1 cellular context compared by ENCODE assay signal in the genomic region with DNA sequence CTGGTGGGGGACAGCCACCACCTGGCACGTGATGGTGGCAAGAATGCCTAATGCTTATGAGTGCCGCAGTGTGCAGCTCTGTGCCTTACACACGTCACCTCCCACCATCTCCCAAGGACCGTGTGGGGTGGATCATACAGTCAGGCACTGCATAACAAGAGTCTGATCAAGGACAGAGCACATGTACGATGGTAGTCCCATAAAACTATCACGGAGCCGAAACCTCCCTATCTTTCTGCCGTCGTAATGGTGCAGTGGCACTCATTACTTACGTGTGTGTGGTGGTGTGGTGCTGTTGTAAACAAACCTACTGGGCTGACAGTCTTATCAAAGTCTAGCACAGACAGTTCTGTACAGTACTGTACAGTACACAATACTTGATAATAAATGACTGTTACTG.
TF ChIP-seq lines count a peak whose summit lies in the region.

No MANE protein-coding gene starts in this region.

TF ChIP-seq in IMR-90, 13 proteins besides CTCF, POLR2A, EP300 and RAD21:
- TF ChIP-seq NFE2L2 (IDR thresholded peaks at IDR 0.05; ENCODE audit: low read depth, low read length) (no peak), MAFK (IDR thresholded peaks at IDR 0.05; ENCODE audit: low read depth, low read length) (no peak), MXI1 (IDR thresholded peaks at IDR 0.05; ENCODE audit: borderline replicate concordance, low read depth, low read length) (no peak), FOS (IDR thresholded peaks at IDR 0.05; ENCODE audit: low read depth, low read length) (no peak), CEBPB (IDR thresholded peaks at IDR 0.05; ENCODE audit: low read depth, low read length) (no peak), CHD1 (IDR thresholded peaks at IDR 0.05; ENCODE audit: low read depth, low read length) (no peak), RFX5 (IDR thresholded peaks at IDR 0.05; ENCODE audit: low read depth, low read length) (no peak), SMC3 (IDR thresholded peaks at IDR 0.05; ENCODE audit: low read depth, low read length) (no peak), MAZ (IDR thresholded peaks at IDR 0.05; ENCODE audit: borderline replicate concordance, low read depth, low read length) (no peak), RCOR1 (IDR thresholded peaks at IDR 0.05; ENCODE audit: insufficient replicate concordance, low read length) (no peak), BHLHE40 (IDR thresholded peaks at IDR 0.05; ENCODE audit: low read depth, low read length) (no peak)
- TF ChIP-seq, protein P1, sequence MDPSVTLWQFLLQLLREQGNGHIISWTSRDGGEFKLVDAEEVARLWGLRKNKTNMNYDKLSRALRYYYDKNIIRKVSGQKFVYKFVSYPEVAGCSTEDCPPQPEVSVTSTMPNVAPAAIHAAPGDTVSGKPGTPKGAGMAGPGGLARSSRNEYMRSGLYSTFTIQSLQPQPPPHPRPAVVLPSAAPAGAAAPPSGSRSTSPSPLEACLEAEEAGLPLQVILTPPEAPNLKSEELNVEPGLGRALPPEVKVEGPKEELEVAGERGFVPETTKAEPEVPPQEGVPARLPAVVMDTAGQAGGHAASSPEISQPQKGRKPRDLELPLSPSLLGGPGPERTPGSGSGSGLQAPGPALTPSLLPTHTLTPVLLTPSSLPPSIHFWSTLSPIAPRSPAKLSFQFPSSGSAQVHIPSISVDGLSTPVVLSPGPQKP (IDR thresholded peaks at IDR 0.05; ENCODE audit: borderline replicate concordance, low read depth, low read length), result no peak
- TF ChIP-seq, protein P2, sequence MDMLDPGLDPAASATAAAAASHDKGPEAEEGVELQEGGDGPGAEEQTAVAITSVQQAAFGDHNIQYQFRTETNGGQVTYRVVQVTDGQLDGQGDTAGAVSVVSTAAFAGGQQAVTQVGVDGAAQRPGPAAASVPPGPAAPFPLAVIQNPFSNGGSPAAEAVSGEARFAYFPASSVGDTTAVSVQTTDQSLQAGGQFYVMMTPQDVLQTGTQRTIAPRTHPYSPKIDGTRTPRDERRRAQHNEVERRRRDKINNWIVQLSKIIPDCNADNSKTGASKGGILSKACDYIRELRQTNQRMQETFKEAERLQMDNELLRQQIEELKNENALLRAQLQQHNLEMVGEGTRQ (IDR thresholded peaks at IDR 0.05; ENCODE audit: low read depth, low read length), result no peak
